ENCODE assay signal across 10 cellular contexts in the genomic region with DNA sequence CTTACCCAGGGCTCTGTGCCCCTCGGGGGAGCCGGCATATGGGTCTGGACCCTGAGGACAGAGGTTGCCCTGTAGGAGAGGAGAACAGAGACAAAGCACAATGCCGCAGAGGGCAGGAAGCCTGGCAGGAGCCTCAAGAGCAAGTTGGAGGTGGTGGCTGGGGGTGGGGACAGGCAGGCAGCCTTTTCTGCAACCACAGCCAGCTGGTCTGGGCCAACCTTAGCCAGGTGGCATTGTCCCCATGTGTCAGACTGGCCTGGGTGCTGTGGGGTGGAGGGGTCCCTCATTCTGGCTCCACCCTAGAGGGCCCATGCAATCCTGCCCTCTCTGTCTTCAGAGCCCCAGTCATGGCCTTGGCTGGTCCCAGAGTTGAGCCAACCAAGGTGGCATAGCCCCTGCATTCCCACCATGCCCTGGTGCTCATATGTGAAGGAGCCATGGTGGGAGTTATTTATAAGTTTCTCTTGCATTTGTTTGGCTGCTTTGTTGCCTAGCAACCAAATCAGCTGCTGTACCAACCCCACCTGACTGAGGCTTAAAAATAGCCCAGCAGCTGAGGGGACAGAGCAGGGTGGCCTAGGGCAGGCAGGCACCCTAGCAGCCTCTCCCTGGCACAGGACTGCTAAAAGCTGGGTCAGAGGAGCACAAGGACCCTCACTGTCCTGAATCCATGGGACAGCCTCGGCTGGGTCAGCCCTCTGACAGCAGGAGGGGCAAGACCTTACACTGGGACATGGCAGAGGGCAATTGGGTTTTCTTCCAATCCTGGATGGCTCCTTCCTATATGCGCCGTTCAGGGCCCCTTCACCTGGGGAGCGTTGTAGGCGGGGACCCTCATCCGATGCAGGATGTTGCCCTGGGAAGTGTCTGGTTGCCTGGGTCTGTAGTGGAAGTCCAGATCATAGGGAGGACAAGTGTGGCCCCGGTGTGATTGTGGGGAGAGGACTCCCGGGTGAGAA. TPM values are rescaled to one million over a fixed set of nuclear protein-coding genes. Genes with fewer than 3 reads are reported as not detected.
DNase-seq lines count a peak whose midpoint lies in the region; ATAC-seq, FAIRE-seq and TF ChIP-seq lines count a peak whose summit lies in the region.
"Had no signal": no experiment of that assay in that cellular context is flagged by ENCODE, and none has a peak within 500 bp of the region (broad histone marks: within the 10 kb centered on the region; RNA-seq: fewer than 3 reads in every experiment).

No MANE protein-coding gene starts in this region.

- no peak overlapping the region for H3K4me3 ChIP-seq in astrocyte of the spinal cord (ENCODE audit: low read depth, low read length)
- H3K4me3 ChIP-seq in kidney (ENCODE audit: low read length in 2 of 2), result no peak overlapping the region
- H3K4me3 ChIP-seq in vagina, result no peak overlapping the region
- H3K4me3 ChIP-seq: adrenal gland had no signal

- H3K9me3 Mint-ChIP-seq in natural killer cell, result no peaks in the 10 kb centered on the region
- H3K9me3 Mint-ChIP-seq in natural killer cell treated with Interleukin-12 subunit alpha and Interleukin-12 subunit beta and Interleukin-15 and Interleukin-18, amount 100 ng/mL, for 72 hours, result no peaks in the 10 kb centered on the region

- FAIRE-seq in kidney (lab: Jason Lieb, UNC), result no peak
- FAIRE-seq: HTR-8/SVneo had no signal

- no peak for DNase-seq in natural killer cell
- DNase-seq in natural killer cell treated with Interleukin-12 subunit alpha and Interleukin-12 subunit beta and Interleukin-15 and Interleukin-18, amount 100 ng/mL, for 72 hours (ENCODE audit: low spot score), result no peak
- DNase-seq in astrocyte of the spinal cord (ENCODE audit: low read depth, low spot score), result peak; percentile 67
- DNase-seq in kidney, result no peak
- no peak for DNase-seq in vagina (ENCODE audit: extremely low spot score in 2 of 2)
- no peak for DNase-seq in posterior vena cava (ENCODE audit: low spot score)
- DNase-seq in MV-4-11 (lab: John Stamatoyannopoulos, UW), result no peak

- in situ Hi-C loops in astrocyte of the spinal cord (cut with HindIII; ENCODE audit: low sequenced_read_pairs), result no loop called here

- no peaks in the 10 kb centered on the region for H3K9me3 ChIP-seq in kidney (ENCODE audit: control insufficient read depth in 1 of 2, low read length in 2 of 2)
- no peaks in the 10 kb centered on the region for H3K9me3 ChIP-seq in vagina
- H3K9me3 ChIP-seq: adrenal gland had no signal

- peaks cover 11 to 21% of the 10 kb centered on the region in 2 donors for H3K4me1 Mint-ChIP-seq in natural killer cell
- H3K4me1 Mint-ChIP-seq in natural killer cell treated with Interleukin-12 subunit alpha and Interleukin-12 subunit beta and Interleukin-15 and Interleukin-18, amount 100 ng/mL, for 72 hours (ENCODE audit: low read depth in 2 of 2), result peaks cover 6 to 10% of the 10 kb centered on the region in 2 donors

- intact Hi-C loops in natural killer cell (cut with micrococcal nuclease), result no loop called here
- intact Hi-C loops in kidney (cut with DNase I), result no loop called here
- intact Hi-C loops in vagina (cut with DNase I), result no loop called here
- intact Hi-C loops in posterior vena cava (cut with DNase I), result no loop called here

- H3K9ac ChIP-seq in kidney (ENCODE audit: low read length in 2 of 2), result no peak overlapping the region

- H3K4me1 ChIP-seq in kidney (ENCODE audit: control insufficient read depth in 1 of 2, insufficient read depth in 1 of 2, low read depth in 1 of 2, low read length in 2 of 2) (peaks cover 4 to 6% of the 10 kb centered on the region in 2 donors), vagina (peaks cover 22% of the 10 kb centered on the region)

- peaks cover 9% of the 10 kb centered on the region for H3K36me3 Mint-ChIP-seq in natural killer cell
- H3K36me3 Mint-ChIP-seq in natural killer cell treated with Interleukin-12 subunit alpha and Interleukin-12 subunit beta and Interleukin-15 and Interleukin-18, amount 100 ng/mL, for 72 hours, result peaks cover 12% of the 10 kb centered on the region

- peak overlapping the region; percentile 29 to 65 for H3K27ac Mint-ChIP-seq in natural killer cell
- H3K27ac Mint-ChIP-seq in natural killer cell treated with Interleukin-12 subunit alpha and Interleukin-12 subunit beta and Interleukin-15 and Interleukin-18, amount 100 ng/mL, for 72 hours, result no peak overlapping the region

- no peak for TF ChIP-seq CTCF in natural killer cell (IDR thresholded peaks at IDR 0.05)
- TF ChIP-seq CTCF in astrocyte of the spinal cord (IDR thresholded peaks at IDR 0.05; ENCODE audit: low read depth, low read length), result no peak
- TF ChIP-seq CTCF in kidney (IDR thresholded peaks at IDR 0.05; ENCODE audit: borderline replicate concordance, extremely low read depth, insufficient read depth), result no peak
- no peak for TF ChIP-seq CTCF in vagina (IDR thresholded peaks at IDR 0.05)

- no peaks in the 10 kb centered on the region for H3K27me3 ChIP-seq in vagina
- H3K27me3 ChIP-seq: adrenal gland had no signal

- H3K36me3 ChIP-seq in kidney (ENCODE audit: control insufficient read depth in 1 of 2, insufficient read depth in 2 of 2, low read length in 2 of 2) (peaks cover 36 to 39% of the 10 kb centered on the region in 2 donors), vagina (peaks cover 0 to 95% of the 10 kb centered on the region in 2 donors)

- ATAC-seq in natural killer cell, result peak in 2 of 3 donors; percentile 44 to 68
- no peak for ATAC-seq in natural killer cell treated with Interleukin-12 subunit alpha and Interleukin-12 subunit beta and Interleukin-15 and Interleukin-18, amount 100 ng/mL, for 72 hours
- ATAC-seq in GM21447 (IDR thresholded peaks at IDR 0.05; ENCODE audit: unreplicated experiment), result no peak

- TF ChIP-seq POLR2A in vagina (IDR thresholded peaks at IDR 0.05), result no peak

- no peaks in the 10 kb centered on the region for H3K27me3 Mint-ChIP-seq in natural killer cell (ENCODE audit: low read depth in 2 of 2)
- no peaks in the 10 kb centered on the region for H3K27me3 Mint-ChIP-seq in natural killer cell treated with Interleukin-12 subunit alpha and Interleukin-12 subunit beta and Interleukin-15 and Interleukin-18, amount 100 ng/mL, for 72 hours

- H3K27ac ChIP-seq in kidney (ENCODE audit: low read depth in 2 of 2, low read length in 2 of 2) (peak overlapping the region; percentile 33), vagina (peak overlapping the region; percentile 59)

- H3K4me3 Mint-ChIP-seq in natural killer cell, result no peak overlapping the region
- no peak overlapping the region for H3K4me3 Mint-ChIP-seq in natural killer cell treated with Interleukin-12 subunit alpha and Interleukin-12 subunit beta and Interleukin-15 and Interleukin-18, amount 100 ng/mL, for 72 hours

RNA-seq across cellular contexts. Expression of a gene that starts 19.5 kb away (rescaled TPM):
- total RNA-seq in natural killer cell (100 to 1,000 TPM; 213 to 232 (median 230) TPM), kidney (78.7 TPM), vagina (93.8 TPM), posterior vena cava (100 to 1,000 TPM; 130 to 167 TPM)
- 100 to 1,000 TPM; 153 to 196 TPM for total RNA-seq in natural killer cell treated with Interleukin-12 subunit alpha and Interleukin-12 subunit beta and Interleukin-15 and Interleukin-18, amount 100 ng/mL, for 72 hours
- 47.5 TPM for polyA plus RNA-seq in kidney (ENCODE audit: insufficient read depth, low read depth, low replicate concordance)

RNA-seq across cellular contexts. Expression of a gene that starts 26.1 kb away (rescaled TPM):
- total RNA-seq in natural killer cell, result 10 to 100 TPM; 28.0 to 34.7 (median 34.3) TPM
- total RNA-seq in natural killer cell treated with Interleukin-12 subunit alpha and Interleukin-12 subunit beta and Interleukin-15 and Interleukin-18, amount 100 ng/mL, for 72 hours, result 10 to 100 TPM; 58.4 to 69.2 TPM
- 58.4 TPM for total RNA-seq in kidney
- polyA plus RNA-seq in kidney (ENCODE audit: insufficient read depth, low read depth, low replicate concordance), result 102 TPM
- 52.1 TPM for total RNA-seq in vagina
- total RNA-seq in posterior vena cava, result 10 to 100 TPM; 51.4 to 54.7 TPM

RNA-seq across cellular contexts. Expression of a gene that starts 48.8 kb away (rescaled TPM):
- total RNA-seq in natural killer cell (100 to 1,000 TPM in 1 of 3 donors, 10 to 100 TPM in 2; 88.6 to 110 (median 97.4) TPM), kidney (102 TPM), vagina (57.7 TPM), posterior vena cava (10 to 100 TPM; 76.6 to 79.1 TPM)
- total RNA-seq in natural killer cell treated with Interleukin-12 subunit alpha and Interleukin-12 subunit beta and Interleukin-15 and Interleukin-18, amount 100 ng/mL, for 72 hours, result 100 to 1,000 TPM; 118 to 131 TPM
- polyA plus RNA-seq in kidney (ENCODE audit: insufficient read depth, low read depth, low replicate concordance), result 28.0 TPM

RNA-seq across cellular contexts. Expression of a gene that starts 50.4 kb away (rescaled TPM):
- total RNA-seq in natural killer cell (under 1 TPM; 0.09 to 0.20 (median 0.14) TPM), kidney (6.4 TPM), vagina (6.4 TPM), posterior vena cava (10 to 100 TPM; 33.2 to 35.9 TPM)
- under 1 TPM in 1 of 2 donors, not detected in 1; 0.08 TPM for total RNA-seq in natural killer cell treated with Interleukin-12 subunit alpha and Interleukin-12 subunit beta and Interleukin-15 and Interleukin-18, amount 100 ng/mL, for 72 hours
- polyA plus RNA-seq in kidney (ENCODE audit: insufficient read depth, low read depth, low replicate concordance), result 0.90 TPM

Comparison
In these comparisons a context has a peak if more than half of its experiments do, and no peak if none do; other contexts are left out.
1. ATAC-seq: peak in natural killer cell (2 of 3); none in natural killer cell treated with Interleukin-12 subunit alpha and Interleukin-12 subunit beta and Interleukin-15 and Interleukin-18, amount 100 ng/mL, for 72 hours (0 of 2) and GM21447 (single experiment).
2. H3K27ac Mint-ChIP-seq: peak in natural killer cell (2 of 2); none in natural killer cell treated with Interleukin-12 subunit alpha and Interleukin-12 subunit beta and Interleukin-15 and Interleukin-18, amount 100 ng/mL, for 72 hours (0 of 2).